In the genomic region with DNA sequence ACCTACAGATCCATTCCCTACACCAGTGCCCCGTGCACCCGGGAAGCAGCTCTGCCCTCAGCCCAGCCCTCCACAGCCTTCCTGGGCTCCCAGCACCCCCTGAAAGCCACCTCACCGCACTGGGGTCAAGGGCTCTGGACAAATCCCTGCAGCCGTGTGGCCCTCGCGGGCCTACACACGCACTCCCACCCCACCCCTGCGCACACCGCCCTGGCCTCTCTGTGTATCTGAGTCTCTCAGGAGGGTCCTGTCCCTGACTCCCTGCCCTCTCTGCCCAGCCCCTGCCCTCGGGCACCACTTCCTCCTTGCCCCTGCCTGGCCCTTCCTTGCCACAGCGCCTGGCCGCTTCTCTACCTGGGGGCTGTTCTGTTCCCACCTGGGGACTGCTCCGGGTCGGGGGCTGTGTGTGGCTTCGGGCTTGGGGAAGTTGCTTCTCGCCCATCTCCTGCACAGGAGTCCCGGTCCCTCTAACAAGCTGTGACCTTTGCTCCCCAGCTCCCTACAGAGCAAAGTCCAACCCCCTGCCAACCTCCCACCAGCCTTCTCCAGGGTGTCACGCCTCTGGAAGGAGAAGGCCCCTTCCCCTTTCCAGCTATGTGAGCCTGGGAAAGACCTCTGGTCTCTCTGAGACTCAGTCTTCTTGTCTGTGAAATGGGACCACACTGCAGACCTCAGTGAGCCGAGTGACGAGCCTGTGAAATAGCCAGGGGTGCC, we compare ENCODE assay signal across 15 cellular contexts. TPM values are rescaled to one million over a fixed set of nuclear protein-coding genes. Genes with fewer than 3 reads are reported as not detected.
A peak's percentile ranks its signal among the peaks of the same experiment; 100 is the strongest.
DNase-seq lines count a peak whose midpoint lies in the region; ATAC-seq, FAIRE-seq and TF ChIP-seq lines count a peak whose summit lies in the region.
"Had no signal": no experiment of that assay in that cellular context is flagged by ENCODE, and none has a peak within 500 bp of the region (broad histone marks: within the 10 kb centered on the region; RNA-seq: fewer than 3 reads in every experiment).

No MANE protein-coding gene starts in this region.

- peaks cover 20% of the 10 kb centered on the region for H3K36me3 Mint-ChIP-seq in Caco-2 (ENCODE audit: insufficient read depth, unreplicated experiment)
- H3K36me3 Mint-ChIP-seq: mesothelial cell of epicardium had no signal

- H2BK5ac ChIP-seq in neuronal stem cell (ENCODE audit: low read length), result peak overlapping the region; percentile 53

- POLR2A ChIA-PET in Caco-2 (lab: Charles Lee), result interaction anchor here (2.3 kb wide), 1 partner anchor 18 kb away, joined by 31 read pairs; no protein-coding TSS in a partner anchor
- POLR2A ChIA-PET in K562 (lab: Yijun Ruan, JAX), result interaction anchor here (0.6 to 0.9 kb wide), 2 partner anchors 8 to 17 kb away, joined by 3 to 4 read pairs; no protein-coding TSS in a partner anchor

- DNase-seq in Caco-2 (no peak), K562 (ENCODE audit: extremely low read depth in 1 of 4, low spot score in 3 of 4) (no peak), neuronal stem cell (ENCODE audit: low spot score) (no peak), NCI-H1092 treated with DMSO at 0.1 percent for 48 hours (lab: John Stamatoyannopoulos, UW) (no peak)
- DNase-seq: activated T-cell treated with anti-CD3 and anti-CD28 coated beads, Interleukin-2, amount 50 U/mL, for 1 hour; AML-193; DMS79; Kasumi-1; stimulated activated naive CD8-positive, alpha-beta T cell treated with anti-CD3 and anti-CD28 coated beads, Interleukin-15, amount 100 ng/mL, for 72 hours had no signal

- no peak for TF ChIP-seq RAD21 in K562 (CRISPR knock-in tag; conservative IDR thresholded peaks at IDR 0.05 in 1 of 2, IDR thresholded peaks at IDR 0.05 in 1 of 2)

- ATAC-seq in K562 (no peak), GM21528 (IDR thresholded peaks at IDR 0.05; ENCODE audit: low FRiP score, unreplicated experiment) (no peak), HG03565 (IDR thresholded peaks at IDR 0.05; ENCODE audit: unreplicated experiment) (no peak)
- ATAC-seq: stimulated activated naive CD8-positive, alpha-beta T cell treated with anti-CD3 and anti-CD28 coated beads, Interleukin-15, amount 100 ng/mL, for 72 hours had no signal

- H3K4me2 ChIP-seq in K562 (ENCODE audit: insufficient read depth, low read length) (no peak overlapping the region), neuronal stem cell (ENCODE audit: insufficient read depth, low read length, poor library complexity, severe bottlenecking) (no peak overlapping the region)

- no peaks in the 10 kb centered on the region for H4K20me1 ChIP-seq in K562 (replicated peaks; ENCODE audit: control insufficient read depth, insufficient read depth, low read length)

- H2AK5ac ChIP-seq in neuronal stem cell (ENCODE audit: low read depth, low read length), result peak overlapping the region; percentile 97

- peak overlapping the region; percentile 79 for H4K91ac ChIP-seq in neuronal stem cell (ENCODE audit: low read depth, low read length, poor library complexity)

- H4K8ac ChIP-seq in neuronal stem cell (ENCODE audit: low read depth, low read length), result no peak overlapping the region

- peaks cover 2% of the 10 kb centered on the region for H3K79me1 ChIP-seq in neuronal stem cell (ENCODE audit: low read depth, low read length)

- no peak for TF ChIP-seq EP300 in K562 (IDR thresholded peaks at IDR 0.05; ENCODE audit: low read length)

- no peak for TF ChIP-seq POLR2A in K562 (conservative IDR thresholded peaks at IDR 0.05)

- no peaks in the 10 kb centered on the region for H3K36me3 ChIP-seq in Caco-2 (ENCODE audit: control insufficient read depth, insufficient read depth, low read length)
- no peaks in the 10 kb centered on the region for H3K36me3 ChIP-seq in K562 (ENCODE audit: control insufficient read depth, insufficient read depth, low read length)
- no peaks in the 10 kb centered on the region for H3K36me3 ChIP-seq in neuronal stem cell (replicated peaks in 1 of 2; ENCODE audit: control insufficient read depth in 2 of 2, insufficient read depth in 2 of 2, low read length in 2 of 2)

- no peak overlapping the region for H2BK120ac ChIP-seq in neuronal stem cell (ENCODE audit: low read depth, low read length)

- H3K4me3 Mint-ChIP-seq in Caco-2 (ENCODE audit: unreplicated experiment), result peak overlapping the region; percentile 89
- H3K4me3 Mint-ChIP-seq: mesothelial cell of epicardium; stimulated activated naive CD8-positive, alpha-beta T cell treated with anti-CD3 and anti-CD28 coated beads, Interleukin-15, amount 100 ng/mL, for 72 hours had no signal

- H3K27me3 ChIP-seq in Caco-2 (replicated peaks; ENCODE audit: control insufficient read depth, insufficient read depth, low read length), result no peaks in the 10 kb centered on the region
- peaks cover 0 to 10% of the 10 kb centered on the region in 2 experiments; a peak in 2 of 5 replicates for H3K27me3 ChIP-seq in K562 (ENCODE audit: control insufficient read depth in 2 of 2, insufficient read depth in 2 of 2, low read length in 2 of 2)
- H3K27me3 ChIP-seq in neuronal stem cell (ENCODE audit: control insufficient read depth in 3 of 3, insufficient read depth in 3 of 3, low read depth in 1 of 3, low read length in 3 of 3), result no peaks in the 10 kb centered on the region

- H3K79me2 ChIP-seq in K562 (ENCODE audit: control insufficient read depth, insufficient read depth, low read length), result no peaks in the 10 kb centered on the region

- peak overlapping the region; percentile 38 for H3K14ac ChIP-seq in neuronal stem cell (ENCODE audit: low read length)

- H3K27ac ChIP-seq in K562 (ENCODE audit: extremely low read depth, low read depth, low read length), result no peak overlapping the region
- H3K27ac ChIP-seq in neuronal stem cell (replicated peaks; ENCODE audit: low read length), result no peak overlapping the region
- H3K27ac ChIP-seq: SK-N-MC had no signal

- H3K18ac ChIP-seq in neuronal stem cell (ENCODE audit: low read length), result peak overlapping the region; percentile 94

- FAIRE-seq in K562 (lab: Jason Lieb, UNC), result no peak
- FAIRE-seq: colon had no signal

- H2BK15ac ChIP-seq in neuronal stem cell (ENCODE audit: low read length), result peak overlapping the region; percentile 85

- 69% methylated on average over 20 of the region's 20 CpGs for WGBS in K562 (ENCODE audit: insufficient coverage, low coverage, missing lambda C conversion rate)
- WGBS in neuronal stem cell (ENCODE audit: extremely low coverage in 2 of 2, insufficient read length in 2 of 2, insufficient replicate concordance in 1 of 2), 2 donors, result no CpG with 5 or more reads among the region's 20 CpGs

- no peak for TF ChIP-seq CTCF in Caco-2 (IDR thresholded peaks at IDR 0.05; ENCODE audit: insufficient read depth in 1 of 2, low read depth in 1 of 2, low read length in 1 of 2, severe bottlenecking in 1 of 2, unreplicated experiment in 1 of 2)
- TF ChIP-seq CTCF in K562 (IDR thresholded peaks at IDR 0.05 in 2 of 3, conservative IDR thresholded peaks at IDR 0.05 in 1 of 3; ENCODE audit: insufficient read depth in 2 of 3, low read depth in 1 of 3, low read length in 3 of 3), result no peak

- H3K27ac Mint-ChIP-seq in Caco-2 (ENCODE audit: unreplicated experiment), result peak overlapping the region; percentile 97
- H3K27ac Mint-ChIP-seq: mesothelial cell of epicardium had no signal

- H3K27me3 Mint-ChIP-seq in Caco-2 (ENCODE audit: insufficient read depth, unreplicated experiment), result no peaks in the 10 kb centered on the region
- H3K27me3 Mint-ChIP-seq: stimulated activated naive CD8-positive, alpha-beta T cell treated with anti-CD3 and anti-CD28 coated beads, Interleukin-15, amount 100 ng/mL, for 72 hours had no signal

- H3K9ac ChIP-seq in K562 (ENCODE audit: insufficient read depth in 1 of 2, low read depth in 2 of 2, low read length in 2 of 2) (peak overlapping the region in 1 of 2 experiments; percentile 81; a peak in 1 of 4 replicates), neuronal stem cell (ENCODE audit: low read depth, low read length, poor library complexity) (no peak overlapping the region)

- no peaks in the 10 kb centered on the region for H3K9me3 Mint-ChIP-seq in Caco-2 (ENCODE audit: unreplicated experiment)
- H3K9me3 Mint-ChIP-seq: mesothelial cell of epicardium; stimulated activated naive CD8-positive, alpha-beta T cell treated with anti-CD3 and anti-CD28 coated beads, Interleukin-15, amount 100 ng/mL, for 72 hours had no signal

- H3K4me1 ChIP-seq in Caco-2 (peaks cover 31% of the 10 kb centered on the region), K562 (replicated peaks in 1 of 2; ENCODE audit: control insufficient read depth in 2 of 2, insufficient read depth in 2 of 2, low read length in 2 of 2) (peaks cover 0 to 65% of the 10 kb centered on the region in 2 experiments; a peak in 4 of 5 replicates), neuronal stem cell (ENCODE audit: control insufficient read depth in 2 of 2, insufficient read depth in 1 of 2, low read depth in 1 of 2, low read length in 2 of 2) (peaks cover 7 to 10% of the 10 kb centered on the region in 2 donors)

- CTCF ChIA-PET in Caco-2 (lab: Charles Lee), result no interaction called here
- CTCF ChIA-PET in K562 (lab: Yijun Ruan, JAX; ENCODE audit: low intra/inter-chr PET ratio), result interaction anchor here (0.6 kb wide), 2 partner anchors 77 to 679 kb away, joined by 3 read pairs; no protein-coding TSS in a partner anchor

- BruUV-seq in Caco-2 (replicated peaks; lab: Mats Ljungman, UMichigan) (TSS peak; percentile 48), K562 (replicated peaks; lab: Mats Ljungman, UMichigan) (no TSS peak)

- peak overlapping the region; percentile 91 for H3K23ac ChIP-seq in neuronal stem cell (ENCODE audit: low read depth, low read length, poor library complexity)

- no peak overlapping the region for H2AFZ ChIP-seq in K562 (ENCODE audit: low read depth, low read length)
- no peak overlapping the region for H2AFZ ChIP-seq in neuronal stem cell (ENCODE audit: low read length)

- in situ Hi-C loops in K562 (cut with MboI), result no loop called here

- intact Hi-C loops in Caco-2 (cut with micrococcal nuclease; ENCODE audit: unreplicated experiment) (loop anchor here (1.0 kb wide), 1 partner anchor 17 kb away; no protein-coding TSS in a partner anchor), K562 (cut with micrococcal nuclease) (loop anchor here (5.0 kb wide), 1 partner anchor 47 kb away; no protein-coding TSS in a partner anchor)

- H3K4me1 Mint-ChIP-seq in Caco-2 (ENCODE audit: low read depth, unreplicated experiment), result peaks cover 24% of the 10 kb centered on the region

- peak overlapping the region; percentile 94 for H2BK12ac ChIP-seq in neuronal stem cell (ENCODE audit: low read length)

- no peak overlapping the region for H3K4ac ChIP-seq in neuronal stem cell (ENCODE audit: low read length)

- H3K9me1 ChIP-seq in K562 (ENCODE audit: control insufficient read depth, insufficient read depth, low read length), result no peaks in the 10 kb centered on the region

- H3K9me3 ChIP-seq in Caco-2 (no peaks in the 10 kb centered on the region), K562 (replicated peaks; ENCODE audit: control insufficient read depth, insufficient read depth, low read depth, low read length) (no peaks in the 10 kb centered on the region), neuronal stem cell (replicated peaks in 1 of 2; ENCODE audit: control insufficient read depth in 2 of 2, insufficient read depth in 1 of 2, low read depth in 1 of 2, low read length in 2 of 2) (no peaks in the 10 kb centered on the region)

- H3K4me3 ChIP-seq in Caco-2 (ENCODE audit: low read depth, low read length) (peak overlapping the region; percentile 45), K562 (no peak overlapping the region), neuronal stem cell (ENCODE audit: low read length in 2 of 2) (no peak overlapping the region)
- H3K4me3 ChIP-seq: SK-N-MC had no signal

RNA-seq across cellular contexts. Expression of a gene that starts 1.5 kb away (rescaled TPM):
- 16.5 and 22.0 TPM in 2 replicates for total RNA-seq in Caco-2 (2022)
- 0.32 and 2.6 TPM in 2 replicates for total RNA-seq in K562 (2011; cell fraction: chromatin; rRNA removed; ENCODE audit: low replicate concordance)
- 0.66 and 1.5 TPM in 2 replicates for total RNA-seq in K562 (2011; cell fraction: nucleolus; rRNA removed)
- total RNA-seq in K562 (2011; cell fraction: nucleoplasm; rRNA removed), result 0.29 and 1.8 TPM in 2 replicates
- 0.18 TPM in 1 of 2 replicates, not detected in the other for total RNA-seq in K562 (2014; rRNA removed)
- not detected in 2 replicates for total RNA-seq in K562 (2014; rRNA removed; fragmentation: Illumina TruSeq; extraction: Trizol)
- not detected in 2 replicates for total RNA-seq in K562 (2015; rRNA removed; fragmentation: Illumina TruSeq; extraction: Trizol)
- 0.11 and 0.31 TPM in 2 replicates for total RNA-seq in K562 (2021)
- 0.10 and 0.20 TPM in 2 replicates for polyA plus RNA-seq in K562 (2011; rRNA removed)
- polyA plus RNA-seq in K562 (2011; cell fraction: cytosol; rRNA removed), result 0.12 and 0.72 TPM in 2 replicates
- 0.53 and 1.7 TPM in 2 replicates for polyA plus RNA-seq in K562 (2011; cell fraction: nucleus; rRNA removed)
- 0.04 and 0.12 TPM in 2 replicates for polyA plus RNA-seq in K562 (2012)
- polyA plus RNA-seq in K562 (2014; fragmentation: Illumina TruSeq; extraction: Trizol), result not detected in 2 replicates
- polyA plus RNA-seq in K562 (2014; fragmentation: Nextera tagmentation; extraction: Ambion mirVana), result not detected
- polyA plus RNA-seq in K562 (2014; rRNA removed), result not detected in 2 replicates
- 0.14 and 0.15 TPM in 2 replicates for polyA minus RNA-seq in K562 (2011; rRNA and poly(A)+ RNA removed)
- polyA minus RNA-seq in K562 (2011; cell fraction: cytosol; rRNA and poly(A)+ RNA removed), result 0.19 and 0.27 TPM in 2 replicates
- polyA minus RNA-seq in K562 (2011; cell fraction: nucleus; rRNA and poly(A)+ RNA removed), result 0.89 and 1.1 TPM in 2 replicates
- 0.32 TPM for polyA plus RNA-seq in neuronal stem cell (2013, experiment 1 of 2)
- 0.28 TPM for polyA plus RNA-seq in neuronal stem cell (2013, experiment 2 of 2)
- total RNA-seq: pulmonary artery endothelial cell had no signal

RNA-seq across cellular contexts. Expression of a gene that starts 15.3 kb away (rescaled TPM):
- 35.1 and 38.1 TPM in 2 replicates for total RNA-seq in Caco-2 (2022)
- 26.2 and 74.4 TPM in 2 replicates for total RNA-seq in K562 (2011; cell fraction: chromatin; rRNA removed; ENCODE audit: low replicate concordance)
- 89.7 and 92.9 TPM in 2 replicates for total RNA-seq in K562 (2011; cell fraction: nucleolus; rRNA removed)
- 63.3 and 66.8 TPM in 2 replicates for total RNA-seq in K562 (2011; cell fraction: nucleoplasm; rRNA removed)
- total RNA-seq in K562 (2014; rRNA removed), result 122 and 132 TPM in 2 replicates
- total RNA-seq in K562 (2014; rRNA removed; fragmentation: Illumina TruSeq; extraction: Trizol), result 46.5 and 57.2 TPM in 2 replicates
- total RNA-seq in K562 (2015; rRNA removed; fragmentation: Illumina TruSeq; extraction: Trizol), result 81.5 and 83.4 TPM in 2 replicates
- 77.3 and 80.1 TPM in 2 replicates for total RNA-seq in K562 (2021)
- polyA plus RNA-seq in K562 (2011; rRNA removed), result 93.6 and 96.3 TPM in 2 replicates
- 110 and 136 TPM in 2 replicates for polyA plus RNA-seq in K562 (2011; cell fraction: cytosol; rRNA removed)
- 144 and 158 TPM in 2 replicates for polyA plus RNA-seq in K562 (2011; cell fraction: nucleus; rRNA removed)
- polyA plus RNA-seq in K562 (2012), result 65.4 and 71.5 TPM in 2 replicates
- polyA plus RNA-seq in K562 (2014; fragmentation: Illumina TruSeq; extraction: Trizol), result 54.0 and 64.6 TPM in 2 replicates
- 10 to 100 TPM; 34.8 to 55.3 TPM for polyA plus RNA-seq in K562 (2014; fragmentation: Nextera tagmentation; extraction: Ambion mirVana)
- polyA plus RNA-seq in K562 (2014; rRNA removed), result 121 and 136 TPM in 2 replicates
- 20.1 and 30.9 TPM in 2 replicates for polyA minus RNA-seq in K562 (2011; rRNA and poly(A)+ RNA removed)
- polyA minus RNA-seq in K562 (2011; cell fraction: cytosol; rRNA and poly(A)+ RNA removed), result 22.6 and 24.3 TPM in 2 replicates
- 12.3 and 13.9 TPM in 2 replicates for polyA minus RNA-seq in K562 (2011; cell fraction: nucleus; rRNA and poly(A)+ RNA removed)
- polyA plus RNA-seq in neuronal stem cell (2013, experiment 1 of 2), result 16.9 TPM
- 15.7 TPM for polyA plus RNA-seq in neuronal stem cell (2013, experiment 2 of 2)

RNA-seq across cellular contexts. Expression of a gene that starts 24.0 kb away (rescaled TPM):
- total RNA-seq in Caco-2 (2022) (30.0 and 33.3 TPM in 2 replicates), K562 (2014; rRNA removed) (11.7 and 15.6 TPM in 2 replicates), K562 (2014; rRNA removed; fragmentation: Illumina TruSeq; extraction: Trizol) (1.1 and 1.3 TPM in 2 replicates), K562 (2015; rRNA removed; fragmentation: Illumina TruSeq; extraction: Trizol) (4.7 and 5.5 TPM in 2 replicates), K562 (2021) (17.6 and 24.4 TPM in 2 replicates)
- total RNA-seq in K562 (2011; cell fraction: chromatin; rRNA removed; ENCODE audit: low replicate concordance), result 8.5 and 20.5 TPM in 2 replicates
- 11.2 and 12.1 TPM in 2 replicates for total RNA-seq in K562 (2011; cell fraction: nucleolus; rRNA removed)
- 5.1 and 7.6 TPM in 2 replicates for total RNA-seq in K562 (2011; cell fraction: nucleoplasm; rRNA removed)
- polyA plus RNA-seq in K562 (2011; rRNA removed) (2.1 and 4.9 TPM in 2 replicates), K562 (2014; fragmentation: Illumina TruSeq; extraction: Trizol) (3.7 and 6.9 TPM in 2 replicates), K562 (2014; fragmentation: Nextera tagmentation; extraction: Ambion mirVana) (under 1 TPM; 0.04 to 0.07 TPM), K562 (2014; rRNA removed) (12.8 and 13.5 TPM in 2 replicates)
- polyA plus RNA-seq in K562 (2011; cell fraction: cytosol; rRNA removed), result 3.8 and 5.1 TPM in 2 replicates
- polyA plus RNA-seq in K562 (2011; cell fraction: nucleus; rRNA removed), result 9.8 and 26.1 TPM in 2 replicates
- 11.2 and 12.1 TPM in 2 replicates for polyA plus RNA-seq in K562 (2012)
- polyA minus RNA-seq in K562 (2011; rRNA and poly(A)+ RNA removed), result 0.66 and 1.1 TPM in 2 replicates
- 5.5 and 7.7 TPM in 2 replicates for polyA minus RNA-seq in K562 (2011; cell fraction: cytosol; rRNA and poly(A)+ RNA removed)
- polyA minus RNA-seq in K562 (2011; cell fraction: nucleus; rRNA and poly(A)+ RNA removed), result 3.6 and 3.8 TPM in 2 replicates
- polyA plus RNA-seq in neuronal stem cell (2013, experiment 1 of 2), result 4.4 TPM
- 4.1 TPM for polyA plus RNA-seq in neuronal stem cell (2013, experiment 2 of 2)

RNA-seq across cellular contexts. Expression of a gene that starts 50.3 kb away (rescaled TPM):
- 122 and 124 TPM in 2 replicates for total RNA-seq in Caco-2 (2022)
- 67.2 and 276 TPM in 2 replicates for total RNA-seq in K562 (2011; cell fraction: chromatin; rRNA removed; ENCODE audit: low replicate concordance)
- total RNA-seq in K562 (2011; cell fraction: nucleolus; rRNA removed), result 199 and 200 TPM in 2 replicates
- total RNA-seq in K562 (2011; cell fraction: nucleoplasm; rRNA removed), result 92.5 and 92.7 TPM in 2 replicates
- total RNA-seq in K562 (2014; rRNA removed), result 34.9 and 39.7 TPM in 2 replicates
- 4.1 and 6.8 TPM in 2 replicates for total RNA-seq in K562 (2014; rRNA removed; fragmentation: Illumina TruSeq; extraction: Trizol)
- total RNA-seq in K562 (2015; rRNA removed; fragmentation: Illumina TruSeq; extraction: Trizol), result 19.2 and 20.1 TPM in 2 replicates
- total RNA-seq in K562 (2021), result 105 and 119 TPM in 2 replicates
- 12.0 and 28.0 TPM in 2 replicates for polyA plus RNA-seq in K562 (2011; rRNA removed)
- 17.5 and 46.7 TPM in 2 replicates for polyA plus RNA-seq in K562 (2011; cell fraction: cytosol; rRNA removed)
- 146 and 297 TPM in 2 replicates for polyA plus RNA-seq in K562 (2011; cell fraction: nucleus; rRNA removed)
- 62.7 and 64.6 TPM in 2 replicates for polyA plus RNA-seq in K562 (2012)
- 18.5 and 66.3 TPM in 2 replicates for polyA plus RNA-seq in K562 (2014; fragmentation: Illumina TruSeq; extraction: Trizol)
- 1 to 10 TPM in 1 of 2 experiments, under 1 TPM in 1; 0.34 to 1.7 TPM for polyA plus RNA-seq in K562 (2014; fragmentation: Nextera tagmentation; extraction: Ambion mirVana)
- 46.7 and 55.1 TPM in 2 replicates for polyA plus RNA-seq in K562 (2014; rRNA removed)
- polyA minus RNA-seq in K562 (2011; rRNA and poly(A)+ RNA removed), result 9.8 and 11.1 TPM in 2 replicates
- 38.7 and 69.3 TPM in 2 replicates for polyA minus RNA-seq in K562 (2011; cell fraction: cytosol; rRNA and poly(A)+ RNA removed)
- polyA minus RNA-seq in K562 (2011; cell fraction: nucleus; rRNA and poly(A)+ RNA removed), result 52.6 and 57.9 TPM in 2 replicates
- 25.3 TPM for polyA plus RNA-seq in neuronal stem cell (2013, experiment 1 of 2)
- polyA plus RNA-seq in neuronal stem cell (2013, experiment 2 of 2), result 24.4 TPM
